8 cellular contexts compared by ENCODE assay signal in the genomic region with DNA sequence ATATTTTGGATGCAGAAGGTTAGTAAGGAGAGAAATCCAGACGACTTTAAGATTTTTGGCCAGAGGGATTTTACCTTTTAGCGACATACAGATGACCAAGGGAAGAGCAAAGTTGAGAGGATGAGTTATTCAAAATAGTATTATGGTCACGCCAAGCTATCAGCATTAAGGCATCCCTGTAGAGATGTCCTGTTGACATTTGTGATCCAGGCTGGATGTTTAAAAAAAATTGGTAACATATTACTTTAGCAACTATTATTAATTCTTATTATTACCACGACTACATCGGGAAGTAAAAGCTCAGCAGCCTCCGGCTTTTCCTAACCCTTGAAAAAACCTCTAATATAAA.
DNase-seq lines count a peak whose midpoint lies in the region; ATAC-seq and TF ChIP-seq lines count a peak whose summit lies in the region.

No MANE protein-coding gene starts in this region.

- peak; percentile 2 for DNase-seq in putamen (ENCODE audit: low spot score)
- no peak for DNase-seq in cerebellar cortex (ENCODE audit: low spot score)
- no peak for DNase-seq in GM10266 (ENCODE audit: extremely low spot score)
- DNase-seq in DMS 273 treated with DMSO at 0.1 percent for 48 hours (lab: John Stamatoyannopoulos, UW): no peak

- H3K4me2 ChIP-seq in KMS-11: peak overlapping the region; percentile 66

- peak overlapping the region; percentile 93 for H2AFZ ChIP-seq in KMS-11 (ENCODE audit: low read depth)

- H4K20me1 ChIP-seq in KMS-11 (ENCODE audit: insufficient read depth): no peaks in the 10 kb centered on the region

- H3K4me1 ChIP-seq in ES-I3 (ENCODE audit: insufficient read depth, low read length): no peaks in the 10 kb centered on the region
- H3K4me1 ChIP-seq in KMS-11 (ENCODE audit: low read depth, poor library complexity, severe bottlenecking): peaks cover 20% of the 10 kb centered on the region
- H3K4me1 ChIP-seq in endocrine pancreas (ENCODE audit: control insufficient read depth, insufficient read depth, low read length): peaks cover 4% of the 10 kb centered on the region

- peak; percentile 24 for ATAC-seq in GM21619 (IDR thresholded peaks at IDR 0.05; ENCODE audit: unreplicated experiment)

- H3K9ac ChIP-seq in ES-I3 (ENCODE audit: low read depth, low read length): peak overlapping the region; percentile 86
- H3K9ac ChIP-seq in KMS-11: peak overlapping the region; percentile 80
- H3K9ac ChIP-seq in endocrine pancreas (ENCODE audit: control insufficient read depth, insufficient read depth, low read length): peak overlapping the region; percentile 44

- no peak overlapping the region for H3K4me3 ChIP-seq in KMS-11 (IDR thresholded peaks at IDR 0.05; ENCODE audit: insufficient read depth, low read depth, low read length)
- peak overlapping the region; percentile 100 for H3K4me3 ChIP-seq in endocrine pancreas (ENCODE audit: control insufficient read depth, insufficient read depth, low read length)

- no peaks in the 10 kb centered on the region for H3K9me3 ChIP-seq in ES-I3 (ENCODE audit: control insufficient read depth, insufficient read depth, low read length)
- no peaks in the 10 kb centered on the region for H3K9me3 ChIP-seq in endocrine pancreas (ENCODE audit: control insufficient read depth, low read length)

- H3K79me2 ChIP-seq in KMS-11 (ENCODE audit: insufficient read depth, low read depth): peaks cover 44% of the 10 kb centered on the region

- no peaks in the 10 kb centered on the region for H3K27me3 ChIP-seq in KMS-11 (ENCODE audit: insufficient read depth, low read depth)
- no peaks in the 10 kb centered on the region for H3K27me3 ChIP-seq in endocrine pancreas (ENCODE audit: control insufficient read depth, insufficient read depth, low read length)

- TF ChIP-seq CTCF in KMS-11 (conservative IDR thresholded peaks at IDR 0.05; ENCODE audit: low read depth, low read length) (no peak; the same call in 1 of the 2 replicates), GM10266 (IDR thresholded peaks at IDR 0.05; ENCODE audit: control insufficient read depth, insufficient read depth, low read depth, missing control alignments) (no peak)

- peak overlapping the region; percentile 77; the same call in 1 of the 2 replicates for H3K27ac ChIP-seq in KMS-11

- H3K36me3 ChIP-seq in ES-I3 (ENCODE audit: insufficient read depth, low read length): no peaks in the 10 kb centered on the region
- no peaks in the 10 kb centered on the region for H3K36me3 ChIP-seq in KMS-11 (ENCODE audit: insufficient read depth)
- no peaks in the 10 kb centered on the region for H3K36me3 ChIP-seq in endocrine pancreas (ENCODE audit: control insufficient read depth, insufficient read depth, low read length)
